1 cellular context compared by ENCODE assay signal in the genomic region with DNA sequence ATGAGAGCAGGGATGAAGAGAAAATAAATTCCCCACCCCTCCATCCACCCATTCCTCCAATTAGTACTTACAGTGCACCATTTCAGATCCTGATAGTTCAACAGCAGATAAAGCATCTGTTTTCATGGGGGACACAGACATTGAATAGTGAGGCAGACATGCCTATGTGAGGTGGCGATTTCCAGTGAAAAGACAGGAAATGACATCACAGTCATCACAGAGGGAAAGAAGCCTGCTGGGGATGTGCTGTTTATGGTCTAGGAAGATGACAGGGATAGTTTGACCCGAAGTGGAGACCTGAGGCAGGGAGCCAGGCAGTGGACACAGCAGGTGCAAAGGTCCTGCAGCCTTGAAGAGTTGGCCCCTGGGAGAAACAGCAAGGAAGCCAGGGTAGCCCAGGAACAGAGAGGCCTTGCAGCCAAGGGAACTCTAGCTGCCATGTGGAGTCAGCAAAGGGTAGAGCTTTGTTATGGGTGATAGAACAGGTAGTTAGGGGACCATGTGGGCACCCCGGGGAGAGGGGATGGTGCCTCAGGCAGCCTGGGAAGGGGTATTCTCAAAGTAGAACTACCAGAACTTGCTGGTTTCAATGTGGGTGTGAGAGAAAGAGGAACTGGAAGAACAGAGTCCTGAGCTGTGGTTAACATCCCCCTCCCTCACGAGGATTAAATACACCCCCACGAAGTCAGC.
TF ChIP-seq lines count a peak whose summit lies in the region.

No MANE protein-coding gene starts in this region.

TF ChIP-seq in GM12878, 131 proteins besides CTCF, POLR2A, EP300 and RAD21 (continued from another document):
- TF ChIP-seq, protein P1, sequence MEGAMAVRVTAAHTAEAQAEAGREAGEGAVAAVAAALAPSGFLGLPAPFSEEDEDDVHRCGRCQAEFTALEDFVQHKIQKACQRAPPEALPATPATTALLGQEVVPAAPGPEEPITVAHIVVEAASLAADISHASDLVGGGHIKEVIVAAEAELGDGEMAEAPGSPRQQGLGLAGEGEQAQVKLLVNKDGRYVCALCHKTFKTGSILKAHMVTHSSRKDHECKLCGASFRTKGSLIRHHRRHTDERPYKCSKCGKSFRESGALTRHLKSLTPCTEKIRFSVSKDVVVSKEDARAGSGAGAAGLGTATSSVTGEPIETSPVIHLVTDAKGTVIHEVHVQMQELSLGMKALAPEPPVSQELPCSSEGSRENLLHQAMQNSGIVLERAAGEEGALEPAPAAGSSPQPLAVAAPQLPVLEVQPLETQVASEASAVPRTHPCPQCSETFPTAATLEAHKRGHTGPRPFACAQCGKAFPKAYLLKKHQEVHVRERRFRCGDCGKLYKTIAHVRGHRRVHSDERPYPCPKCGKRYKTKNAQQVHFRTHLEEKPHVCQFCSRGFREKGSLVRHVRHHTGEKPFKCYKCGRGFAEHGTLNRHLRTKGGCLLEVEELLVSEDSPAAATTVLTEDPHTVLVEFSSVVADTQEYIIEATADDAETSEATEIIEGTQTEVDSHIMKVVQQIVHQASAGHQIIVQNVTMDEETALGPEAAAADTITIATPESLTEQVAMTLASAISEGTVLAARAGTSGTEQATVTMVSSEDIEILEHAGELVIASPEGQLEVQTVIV (IDR thresholded peaks at IDR 0.05; ENCODE audit: borderline replicate concordance, partially characterized antibody) = no peak
- TF ChIP-seq CREM (IDR thresholded peaks at IDR 0.05; ENCODE audit: low read depth) = peak; percentile 66
- TF ChIP-seq MEF2A (IDR thresholded peaks at IDR 0.05; ENCODE audit: insufficient read depth, low read depth, low read length) = peak; percentile 77
- TF ChIP-seq SPI1 (IDR thresholded peaks at IDR 0.05; ENCODE audit: borderline replicate concordance, insufficient read depth, low read depth, low read length) = peak; percentile 100
- TF ChIP-seq, protein P2, sequence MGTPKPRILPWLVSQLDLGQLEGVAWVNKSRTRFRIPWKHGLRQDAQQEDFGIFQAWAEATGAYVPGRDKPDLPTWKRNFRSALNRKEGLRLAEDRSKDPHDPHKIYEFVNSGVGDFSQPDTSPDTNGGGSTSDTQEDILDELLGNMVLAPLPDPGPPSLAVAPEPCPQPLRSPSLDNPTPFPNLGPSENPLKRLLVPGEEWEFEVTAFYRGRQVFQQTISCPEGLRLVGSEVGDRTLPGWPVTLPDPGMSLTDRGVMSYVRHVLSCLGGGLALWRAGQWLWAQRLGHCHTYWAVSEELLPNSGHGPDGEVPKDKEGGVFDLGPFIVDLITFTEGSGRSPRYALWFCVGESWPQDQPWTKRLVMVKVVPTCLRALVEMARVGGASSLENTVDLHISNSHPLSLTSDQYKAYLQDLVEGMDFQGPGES (IDR thresholded peaks at IDR 0.05) = no peak
- no peak for TF ChIP-seq RFX5 (IDR thresholded peaks at IDR 0.05; ENCODE audit: low read depth, low read length)
- TF ChIP-seq, protein P3, sequence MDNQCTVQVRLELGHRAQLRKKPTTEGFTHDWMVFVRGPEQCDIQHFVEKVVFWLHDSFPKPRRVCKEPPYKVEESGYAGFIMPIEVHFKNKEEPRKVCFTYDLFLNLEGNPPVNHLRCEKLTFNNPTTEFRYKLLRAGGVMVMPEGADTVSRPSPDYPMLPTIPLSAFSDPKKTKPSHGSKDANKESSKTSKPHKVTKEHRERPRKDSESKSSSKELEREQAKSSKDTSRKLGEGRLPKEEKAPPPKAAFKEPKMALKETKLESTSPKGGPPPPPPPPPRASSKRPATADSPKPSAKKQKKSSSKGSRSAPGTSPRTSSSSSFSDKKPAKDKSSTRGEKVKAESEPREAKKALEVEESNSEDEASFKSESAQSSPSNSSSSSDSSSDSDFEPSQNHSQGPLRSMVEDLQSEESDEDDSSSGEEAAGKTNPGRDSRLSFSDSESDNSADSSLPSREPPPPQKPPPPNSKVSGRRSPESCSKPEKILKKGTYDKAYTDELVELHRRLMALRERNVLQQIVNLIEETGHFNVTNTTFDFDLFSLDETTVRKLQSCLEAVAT (IDR thresholded peaks at IDR 0.05) = peak; percentile 88
- TF ChIP-seq, protein P4, sequence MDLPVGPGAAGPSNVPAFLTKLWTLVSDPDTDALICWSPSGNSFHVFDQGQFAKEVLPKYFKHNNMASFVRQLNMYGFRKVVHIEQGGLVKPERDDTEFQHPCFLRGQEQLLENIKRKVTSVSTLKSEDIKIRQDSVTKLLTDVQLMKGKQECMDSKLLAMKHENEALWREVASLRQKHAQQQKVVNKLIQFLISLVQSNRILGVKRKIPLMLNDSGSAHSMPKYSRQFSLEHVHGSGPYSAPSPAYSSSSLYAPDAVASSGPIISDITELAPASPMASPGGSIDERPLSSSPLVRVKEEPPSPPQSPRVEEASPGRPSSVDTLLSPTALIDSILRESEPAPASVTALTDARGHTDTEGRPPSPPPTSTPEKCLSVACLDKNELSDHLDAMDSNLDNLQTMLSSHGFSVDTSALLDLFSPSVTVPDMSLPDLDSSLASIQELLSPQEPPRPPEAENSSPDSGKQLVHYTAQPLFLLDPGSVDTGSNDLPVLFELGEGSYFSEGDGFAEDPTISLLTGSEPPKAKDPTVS (IDR thresholded peaks at IDR 0.05; ENCODE audit: low read depth, low read length) = no peak
- no peak for TF ChIP-seq MYB (IDR thresholded peaks at IDR 0.05; ENCODE audit: borderline replicate concordance, low read depth, low read length)
- no peak for TF ChIP-seq SUPT20H (IDR thresholded peaks at IDR 0.05; ENCODE audit: borderline replicate concordance, control insufficient read depth, low read depth, low read length)
- no peak for TF ChIP-seq RB1 (IDR thresholded peaks at IDR 0.05; ENCODE audit: borderline replicate concordance)
- no peak for TF ChIP-seq CREB1 (IDR thresholded peaks at IDR 0.05; ENCODE audit: low read depth)
- TF ChIP-seq EGR1 (IDR thresholded peaks at IDR 0.05; ENCODE audit: borderline replicate concordance in 1 of 2, low read depth in 2 of 2, low read length in 2 of 2) = peak in 1 of 2 experiments; percentile 66; a peak in 1 of 3 replicates
- TF ChIP-seq BMI1 (IDR thresholded peaks at IDR 0.05; ENCODE audit: borderline replicate concordance) = peak; percentile 77
- no peak for TF ChIP-seq SUZ12 (IDR thresholded peaks at IDR 0.05; ENCODE audit: unreplicated experiment)
- TF ChIP-seq TAF1 (IDR thresholded peaks at IDR 0.05; ENCODE audit: borderline replicate concordance, low read depth, low read length) = 0 out of 2 replicates have a peak, but pooled peaks have one; percentile 21
